Comparison of ENCODE assay signal across 14 cellular contexts in the genomic region with DNA sequence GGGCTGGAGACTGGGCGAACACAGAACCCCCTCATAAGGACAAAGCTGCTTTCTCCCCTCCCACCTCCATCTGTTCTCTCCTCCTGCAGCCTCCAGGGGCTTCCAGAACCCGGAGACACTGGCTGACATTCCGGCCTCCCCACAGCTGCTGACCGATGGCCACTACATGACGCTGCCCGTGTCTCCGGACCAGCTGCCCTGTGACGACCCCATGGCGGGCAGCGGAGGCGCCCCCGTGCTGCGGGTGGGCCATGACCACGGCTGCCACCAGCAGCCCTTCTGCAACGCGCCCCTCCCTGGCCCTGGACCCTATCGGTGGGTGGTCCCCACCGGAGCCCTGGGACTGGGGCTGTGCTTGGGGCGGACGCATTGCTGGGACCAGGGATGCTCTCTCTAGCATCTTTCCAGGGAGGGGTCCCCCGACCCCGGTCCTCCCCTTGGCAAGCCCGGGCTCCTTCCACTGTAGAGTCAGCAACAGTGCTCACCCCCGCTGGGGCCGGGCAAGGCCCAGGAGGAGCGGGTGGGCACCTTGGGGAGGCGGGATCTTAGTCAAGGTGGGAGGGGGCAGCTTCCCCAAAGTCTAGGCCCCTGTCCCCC. TPM values are rescaled to one million over a fixed set of nuclear protein-coding genes. Genes with fewer than 3 reads are reported as not detected.
DNase-seq lines count a peak whose midpoint lies in the region; ATAC-seq and TF ChIP-seq lines count a peak whose summit lies in the region.
"Not testable (repeated sequence)": the region's sequence is repeated elsewhere in the genome, so short reads cannot be mapped to it uniquely, and the experiment has no call there.
"Had no signal": no experiment of that assay in that cellular context is flagged by ENCODE, and none has a peak within 500 bp of the region (broad histone marks: within the 10 kb centered on the region; RNA-seq: fewer than 3 reads in every experiment).

No MANE protein-coding gene starts in this region.

- not testable (repeated sequence) for H3K36me3 Mint-ChIP-seq in activated CD4-positive, alpha-beta T cell treated with anti-CD3 and anti-CD28 coated beads, Interleukin-2, amount 10 ng/mL, durations not matched to agents 24 days and 14 days (ENCODE audit: low read depth); endodermal cell (ENCODE audit: low read depth); natural killer cell treated with Interleukin-12 subunit alpha and Interleukin-12 subunit beta and Interleukin-15 and Interleukin-18, amount 100 ng/mL, for 72 hours
- peaks cover 13% of the 10 kb centered on the region for H3K36me3 Mint-ChIP-seq in stimulated activated memory B cell treated with anti-CD40 and anti-IgM and Interleukin-4, amounts not matched to agents 10 μg/mL and 1 μg/mL and 100 μg/mL, for 72 hours

- not testable (repeated sequence) for DNase-seq in PC-3; natural killer cell treated with Interleukin-12 subunit alpha and Interleukin-12 subunit beta and Interleukin-15 and Interleukin-18, amount 100 ng/mL, for 72 hours (ENCODE audit: low spot score)
- DNase-seq in activated CD4-positive, alpha-beta T cell treated with anti-CD3 and anti-CD28 coated beads, Interleukin-2, amount 10 ng/mL, durations not matched to agents 24 days and 14 days = peak; percentile 32
- peak; percentile 30 for DNase-seq in endodermal cell
- DNase-seq in islet precursor cell = peak; percentile 11
- peak; percentile 65 for DNase-seq in mesenteric fat pad (ENCODE audit: low spot score)
- DNase-seq in ureter (ENCODE audit: low spot score) = peak; percentile 41

- H3K4me2 ChIP-seq in PC-3 (ENCODE audit: low read length) = not testable (repeated sequence)

- not testable (repeated sequence) for H3K9me3 Mint-ChIP-seq in activated CD4-positive, alpha-beta T cell treated with anti-CD3 and anti-CD28 coated beads, Interleukin-2, amount 10 ng/mL, durations not matched to agents 24 days and 14 days; endodermal cell; natural killer cell treated with Interleukin-12 subunit alpha and Interleukin-12 subunit beta and Interleukin-15 and Interleukin-18, amount 100 ng/mL, for 72 hours; stimulated activated memory B cell treated with anti-CD40 and anti-IgM and Interleukin-4, amounts not matched to agents 10 μg/mL and 1 μg/mL and 100 μg/mL, for 72 hours

- not testable (repeated sequence) for H3K27me3 Mint-ChIP-seq in activated CD4-positive, alpha-beta T cell treated with anti-CD3 and anti-CD28 coated beads, Interleukin-2, amount 10 ng/mL, durations not matched to agents 24 days and 14 days; endodermal cell (ENCODE audit: insufficient read depth); natural killer cell treated with Interleukin-12 subunit alpha and Interleukin-12 subunit beta and Interleukin-15 and Interleukin-18, amount 100 ng/mL, for 72 hours; stimulated activated memory B cell treated with anti-CD40 and anti-IgM and Interleukin-4, amounts not matched to agents 10 μg/mL and 1 μg/mL and 100 μg/mL, for 72 hours

- not testable (repeated sequence) for TF ChIP-seq CTCF in PC-3 (conservative IDR thresholded peaks at IDR 0.05; ENCODE audit: low read depth, low read length); endodermal cell (conservative IDR thresholded peaks at IDR 0.05)

- intact Hi-C loops in PC-3 (cut with micrococcal nuclease); activated CD4-positive, alpha-beta T cell treated with anti-CD3 and anti-CD28 coated beads, Interleukin-2, amount 10 ng/mL, durations not matched to agents 24 days and 14 days (cut with micrococcal nuclease): not testable (repeated sequence)

- H3K4me1 Mint-ChIP-seq in activated CD4-positive, alpha-beta T cell treated with anti-CD3 and anti-CD28 coated beads, Interleukin-2, amount 10 ng/mL, durations not matched to agents 24 days and 14 days; endodermal cell; natural killer cell treated with Interleukin-12 subunit alpha and Interleukin-12 subunit beta and Interleukin-15 and Interleukin-18, amount 100 ng/mL, for 72 hours (ENCODE audit: low read depth in 2 of 2); stimulated activated memory B cell treated with anti-CD40 and anti-IgM and Interleukin-4, amounts not matched to agents 10 μg/mL and 1 μg/mL and 100 μg/mL, for 72 hours: not testable (repeated sequence)

- not testable (repeated sequence) for H3K9me3 ChIP-seq in PC-3 (ENCODE audit: low read length); endodermal cell (ENCODE audit: control insufficient read depth, low read length)

- BruUV-seq in PC-3 (replicated peaks; lab: Mats Ljungman, UMichigan) = TSS peak; percentile 90

- H3K79me2 ChIP-seq in PC-3 (ENCODE audit: low read length) = not testable (repeated sequence)

- H3K4me1 ChIP-seq in PC-3 (ENCODE audit: insufficient read depth, low read length); endodermal cell (ENCODE audit: control insufficient read depth, insufficient read depth, low read length): not testable (repeated sequence)

- not testable (repeated sequence) for H3K27ac Mint-ChIP-seq in activated CD4-positive, alpha-beta T cell treated with anti-CD3 and anti-CD28 coated beads, Interleukin-2, amount 10 ng/mL, durations not matched to agents 24 days and 14 days; endodermal cell; natural killer cell treated with Interleukin-12 subunit alpha and Interleukin-12 subunit beta and Interleukin-15 and Interleukin-18, amount 100 ng/mL, for 72 hours; stimulated activated memory B cell treated with anti-CD40 and anti-IgM and Interleukin-4, amounts not matched to agents 10 μg/mL and 1 μg/mL and 100 μg/mL, for 72 hours

- H4K20me1 ChIP-seq in PC-3 (ENCODE audit: low read length) = not testable (repeated sequence)

- not testable (repeated sequence) for H3K36me3 ChIP-seq in PC-3 (ENCODE audit: low read depth, low read length); endodermal cell (ENCODE audit: control insufficient read depth, insufficient read depth, low read length)

- CTCF ChIA-PET in PC-3 (lab: Charles Lee) = not testable (repeated sequence)

- H3K27ac ChIP-seq in PC-3 (ENCODE audit: low read length); endodermal cell (ENCODE audit: low read depth, low read length): not testable (repeated sequence)

- not testable (repeated sequence) for ATAC-seq in PC-3
- peak; percentile 35 to 40 for ATAC-seq in natural killer cell treated with Interleukin-12 subunit alpha and Interleukin-12 subunit beta and Interleukin-15 and Interleukin-18, amount 100 ng/mL, for 72 hours
- ATAC-seq in stimulated activated memory B cell treated with anti-CD40 and anti-IgM and Interleukin-4, amounts not matched to agents 10 μg/mL and 1 μg/mL and 100 μg/mL, for 72 hours = peak; percentile 66

- H3F3A ChIP-seq in PC-3 (ENCODE audit: low read length, unreplicated experiment) = not testable (repeated sequence)

- not testable (repeated sequence) for H3K27me3 ChIP-seq in PC-3 (ENCODE audit: low read length); endodermal cell (ENCODE audit: control insufficient read depth, insufficient read depth, low read length, poor library complexity, severe bottlenecking)

- not testable (repeated sequence) for H3K4me3 Mint-ChIP-seq in activated CD4-positive, alpha-beta T cell treated with anti-CD3 and anti-CD28 coated beads, Interleukin-2, amount 10 ng/mL, durations not matched to agents 24 days and 14 days; endodermal cell; natural killer cell treated with Interleukin-12 subunit alpha and Interleukin-12 subunit beta and Interleukin-15 and Interleukin-18, amount 100 ng/mL, for 72 hours; stimulated activated memory B cell treated with anti-CD40 and anti-IgM and Interleukin-4, amounts not matched to agents 10 μg/mL and 1 μg/mL and 100 μg/mL, for 72 hours

- not testable (repeated sequence) for H2AFZ ChIP-seq in PC-3 (ENCODE audit: low read length)

- not testable (repeated sequence) for H3K9ac ChIP-seq in PC-3 (ENCODE audit: low read length); endodermal cell (ENCODE audit: extremely low read depth, low read length, poor library complexity, severe bottlenecking)

- H3K4me3 ChIP-seq in PC-3 (ENCODE audit: low read length); endodermal cell (ENCODE audit: low read length): not testable (repeated sequence)

- H3K9me2 ChIP-seq in PC-3 (replicated peaks; ENCODE audit: low read length) = not testable (repeated sequence)

- WGBS in endodermal cell (ENCODE audit: insufficient coverage in 1 of 2, insufficient read length in 1 of 2), 2 experiments = 93% methylated on average over 14 of the region's 27 CpGs; no CpG with 5 or more reads in 1 of the 2 experiments

- POLR2A ChIA-PET in PC-3 (lab: Charles Lee; ENCODE audit: unreplicated experiment) = not testable (repeated sequence)

RNA-seq across cellular contexts. Expression of a gene that starts 26.6 kb away (rescaled TPM):
- total RNA-seq in PC-3 (2014; rRNA removed) (not detected in 2 replicates), endodermal cell (not detected), mesenteric fat pad (not detected), ureter (not detected)
- not detected in 2 replicates for total RNA-seq in activated CD4-positive, alpha-beta T cell treated with anti-CD3 and anti-CD28 coated beads, Interleukin-2, amount 10 ng/mL, durations not matched to agents 24 days and 14 days
- not detected for polyA plus RNA-seq in endodermal cell (2013, experiment 1 of 2)
- polyA plus RNA-seq in endodermal cell (2013, experiment 2 of 2) = not detected
- total RNA-seq in natural killer cell treated with Interleukin-12 subunit alpha and Interleukin-12 subunit beta and Interleukin-15 and Interleukin-18, amount 100 ng/mL, for 72 hours = not detected
- total RNA-seq: A172; CD4-positive, CD25-positive, alpha-beta regulatory T cell; CD8-positive, alpha-beta memory T cell; G401; GM12878; H7 had no signal
- polyA plus RNA-seq: CD4-positive, CD25-positive, alpha-beta regulatory T cell; CD8-positive, alpha-beta memory T cell; GM12878 had no signal

RNA-seq across cellular contexts. Expression of a gene that starts 56.8 kb away (rescaled TPM):
- 1.1 TPM in 1 of 2 replicates, not detected in the other for total RNA-seq in PC-3 (2014; rRNA removed)
- 0.26 TPM in 1 of 2 replicates, not detected in the other for total RNA-seq in activated CD4-positive, alpha-beta T cell treated with anti-CD3 and anti-CD28 coated beads, Interleukin-2, amount 10 ng/mL, durations not matched to agents 24 days and 14 days
- total RNA-seq in endodermal cell = under 1 TPM in 1 of 2 donors, not detected in 1; 0.89 TPM
- polyA plus RNA-seq in endodermal cell (2013, experiment 1 of 2) = not detected
- polyA plus RNA-seq in endodermal cell (2013, experiment 2 of 2) = not detected
- total RNA-seq in mesenteric fat pad = 0.42 TPM
- under 1 TPM in 1 of 2 donors, not detected in 1; 0.45 TPM for total RNA-seq in natural killer cell treated with Interleukin-12 subunit alpha and Interleukin-12 subunit beta and Interleukin-15 and Interleukin-18, amount 100 ng/mL, for 72 hours
- total RNA-seq in ureter = 1.7 TPM
- total RNA-seq: A172, G401, H7 had no signal
- polyA plus RNA-seq: CD8-positive, alpha-beta memory T cell had no signal
